ENCODE assay signal across 11 cellular contexts in genomic region chr3:69866988-69867720, GRCh38.
A peak's percentile ranks its signal among the peaks of the same experiment; 100 is the strongest.
DNase-seq lines count a peak whose midpoint lies in the region; ATAC-seq and TF ChIP-seq lines count a peak whose summit lies in the region.
"Had no signal": no experiment of that assay in that cellular context is flagged by ENCODE, and none has a peak within 500 bp of the region (broad histone marks: within the 10 kb centered on the region; RNA-seq: fewer than 3 reads in every experiment).

No MANE protein-coding gene starts in this region.

- no peaks in the 10 kb centered on the region for H3K36me3 Mint-ChIP-seq in CD8-positive, alpha-beta memory T cell
- H3K36me3 Mint-ChIP-seq: naive B cell had no signal

- CTCF ChIA-PET in CD8-positive, alpha-beta memory T cell (lab: Charles Lee), result no interaction called here

- TF ChIP-seq CTCF in heart right ventricle (IDR thresholded peaks at IDR 0.05) (no peak), brain microvascular endothelial cell (IDR thresholded peaks at IDR 0.05; ENCODE audit: low read depth, low read length, missing control alignments) (no peak), uterus (IDR thresholded peaks at IDR 0.05) (no peak)

- peak overlapping the region in 9 of 10 donors; percentile 34 to 86 (median 76) for H3K27ac ChIP-seq in heart right ventricle
- peak overlapping the region; percentile 32 for H3K27ac ChIP-seq in brain microvascular endothelial cell
- H3K27ac ChIP-seq in uterus, result peak overlapping the region; percentile 3 to 73
- no peak overlapping the region for H3K27ac ChIP-seq in CD8-positive, alpha-beta memory T cell (ENCODE audit: low read depth, low read length)
- H3K27ac ChIP-seq: tibial nerve had no signal

- no peak overlapping the region for H3K27ac Mint-ChIP-seq in CD8-positive, alpha-beta memory T cell
- H3K27ac Mint-ChIP-seq: naive B cell had no signal

- H3K9me3 Mint-ChIP-seq in CD8-positive, alpha-beta memory T cell, result no peaks in the 10 kb centered on the region

- intact Hi-C loops in heart right ventricle (cut with DNase I), result loop anchor here in 2 of 10 donors (5.0 to 10.0 kb wide), 2 partner anchors 78 to 80 kb away; no protein-coding TSS in a partner anchor
- intact Hi-C loops in Right ventricle myocardium inferior (cut with DNase I), result no loop called here
- intact Hi-C loops in uterus (cut with DNase I; ENCODE audit: low total_unique reads), result no loop called here

- no peaks in the 10 kb centered on the region for H3K27me3 ChIP-seq in heart right ventricle
- no peaks in the 10 kb centered on the region for H3K27me3 ChIP-seq in brain microvascular endothelial cell (replicated peaks)
- no peaks in the 10 kb centered on the region for H3K27me3 ChIP-seq in uterus
- H3K27me3 ChIP-seq in CD8-positive, alpha-beta memory T cell (ENCODE audit: insufficient read depth, low read length, poor library complexity, severe bottlenecking), result no peaks in the 10 kb centered on the region
- H3K27me3 ChIP-seq: tibial nerve had no signal

- in situ Hi-C loops in brain microvascular endothelial cell (cut with HindIII; ENCODE audit: low pct_ligation_motif_present, low sequenced_read_pairs), result no loop called here

- DNase-seq in heart right ventricle (no peak), Right ventricle myocardium inferior (ENCODE audit: missing footprints) (no peak), brain microvascular endothelial cell (no peak), left kidney (ENCODE audit: low read depth, low spot score) (peak; percentile 69), uterus (no peak), retina (no peak), KG1 (lab: John Stamatoyannopoulos, UW) (no peak)
- no peak for DNase-seq in CD8-positive, alpha-beta memory T cell
- DNase-seq: effector CD8-positive, alpha-beta T cell; naive B cell had no signal

- no peak for ATAC-seq in heart right ventricle
- no peak for ATAC-seq in Right ventricle myocardium inferior

- peaks cover 0 to 1% of the 10 kb centered on the region in 2 donors for H3K27me3 Mint-ChIP-seq in CD8-positive, alpha-beta memory T cell

- H3K9me3 ChIP-seq in heart right ventricle (no peaks in the 10 kb centered on the region), uterus (no peaks in the 10 kb centered on the region)
- no peaks in the 10 kb centered on the region for H3K9me3 ChIP-seq in CD8-positive, alpha-beta memory T cell (ENCODE audit: low read length)
- H3K9me3 ChIP-seq: tibial nerve had no signal

- WGBS in heart right ventricle, 2 donors, result 33 to 57% methylated on average over 2 of the region's 2 CpGs

- H3K4me3 ChIP-seq in heart right ventricle (peak overlapping the region; percentile 11 to 49 (median 38)), brain microvascular endothelial cell (ENCODE audit: low read depth, low read length) (no peak overlapping the region), uterus (no peak overlapping the region)
- H3K4me3 ChIP-seq in CD8-positive, alpha-beta memory T cell (ENCODE audit: low read length), result no peak overlapping the region
- H3K4me3 ChIP-seq: tibial nerve had no signal

- H3K4me1 ChIP-seq in heart right ventricle (peaks cover 0 to 43% (median 20%) of the 10 kb centered on the region in 9 donors), uterus (peaks cover 0 to 4% of the 10 kb centered on the region in 2 donors)
- H3K4me1 ChIP-seq in CD8-positive, alpha-beta memory T cell (ENCODE audit: insufficient read depth, low read length), result no peaks in the 10 kb centered on the region

- no peak for TF ChIP-seq POLR2A in uterus (IDR thresholded peaks at IDR 0.05)

- H3K4me1 Mint-ChIP-seq in CD8-positive, alpha-beta memory T cell, result no peaks in the 10 kb centered on the region
- H3K4me1 Mint-ChIP-seq: naive B cell had no signal

- H3K36me3 ChIP-seq in heart right ventricle (no peaks in the 10 kb centered on the region), brain microvascular endothelial cell (replicated peaks) (no peaks in the 10 kb centered on the region), uterus (no peaks in the 10 kb centered on the region)
- no peaks in the 10 kb centered on the region for H3K36me3 ChIP-seq in CD8-positive, alpha-beta memory T cell (ENCODE audit: insufficient read depth, low read length)
- H3K36me3 ChIP-seq: tibial nerve had no signal

- no peak overlapping the region for H3K4me3 Mint-ChIP-seq in CD8-positive, alpha-beta memory T cell
- H3K4me3 Mint-ChIP-seq: naive B cell had no signal

- POLR2A ChIA-PET in CD8-positive, alpha-beta memory T cell (lab: Charles Lee), result no interaction called here

Comparison
In these comparisons a context has a peak if more than half of its experiments do, and no peak if none do; other contexts are left out.
1. H3K4me3 ChIP-seq: peak in heart right ventricle (10 of 10); none in brain microvascular endothelial cell (single experiment), uterus (0 of 2) and CD8-positive, alpha-beta memory T cell (single experiment).